ENCODE assay signal across 8 cellular contexts in the genomic region with DNA sequence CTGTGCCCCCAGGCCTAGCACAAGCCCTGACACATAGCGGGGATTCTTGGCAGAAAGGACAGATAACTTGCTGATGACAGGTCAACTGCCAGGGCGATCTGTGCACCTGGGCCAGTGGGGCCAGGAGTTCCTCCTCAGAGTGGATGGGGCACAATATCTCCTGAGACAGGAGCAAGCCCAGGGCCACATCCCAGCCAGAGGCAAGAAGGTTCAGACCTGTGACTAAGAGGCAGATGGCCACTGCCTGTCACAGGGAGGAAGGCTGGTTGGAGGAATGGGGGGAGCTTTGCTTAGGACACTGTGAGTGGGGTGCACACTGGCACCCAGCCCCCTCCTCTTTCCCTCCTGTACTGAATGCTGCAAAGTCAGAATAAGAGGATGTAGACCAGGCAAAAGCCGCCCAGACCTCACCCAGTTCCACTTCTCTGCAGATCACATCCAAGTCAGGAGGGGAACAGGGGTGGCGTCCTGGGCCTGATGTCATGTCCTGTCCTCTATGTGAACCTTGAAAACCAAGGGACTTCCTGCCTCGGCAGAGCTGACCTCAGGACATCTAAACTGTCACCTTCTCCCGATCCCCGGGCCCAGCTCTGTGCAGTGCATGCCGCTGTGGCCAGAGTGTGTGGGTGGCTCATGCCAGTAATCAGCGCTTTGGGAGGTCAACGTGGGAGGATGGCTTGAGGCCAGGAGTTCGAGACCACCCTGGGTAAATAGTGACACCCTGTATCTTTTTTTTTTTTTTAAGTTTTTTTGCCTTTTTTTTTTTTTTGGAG. TPM values are rescaled to one million over a fixed set of nuclear protein-coding genes. Genes with fewer than 3 reads are reported as not detected.
A peak's percentile ranks its signal among the peaks of the same experiment; 100 is the strongest.
DNase-seq lines count a peak whose midpoint lies in the region; ATAC-seq and TF ChIP-seq lines count a peak whose summit lies in the region.

No MANE protein-coding gene starts in this region.

- H3K4me3 Mint-ChIP-seq in brain, result peak overlapping the region; percentile 79 to 87 (median 81)

- DNase-seq in AG10803 (ENCODE audit: low read depth) (peak; percentile 12), left lung (peak; percentile 86 to 87), occipital lobe (lab: John Stamatoyannopoulos, UW) (no peak)
- peak; percentile 8 to 27 for DNase-seq in stimulated activated CD8-positive, alpha-beta memory T cell treated with anti-CD3 and anti-CD28 coated beads, Interleukin-4, amount 100 ng/mL, for 1 hour (ENCODE audit: low read depth in 2 of 2, low spot score in 1 of 2)

- no peaks in the 10 kb centered on the region for H3K27me3 Mint-ChIP-seq in brain

- intact Hi-C loops in left lung (cut with DNase I), result no loop called here

- H3K4me3 ChIP-seq in AG10803 (ENCODE audit: low read length) (peak overlapping the region; percentile 70), left lung (peak overlapping the region; percentile 89 to 99)

- peaks cover 22% of the 10 kb centered on the region for H3K36me3 Mint-ChIP-seq in brain

- H3K27me3 ChIP-seq in left lung, result no peaks in the 10 kb centered on the region

- peaks cover 11 to 23% of the 10 kb centered on the region in 2 donors for H3K4me1 ChIP-seq in left lung

- ATAC-seq in GM19035 (IDR thresholded peaks at IDR 0.05; ENCODE audit: unreplicated experiment), result peak; percentile 71
- peak; percentile 71 for ATAC-seq in HG03196 (IDR thresholded peaks at IDR 0.05; ENCODE audit: unreplicated experiment)
- ATAC-seq in SK-N-SH treated with all-trans-retinoic acid at 6 μM for 48 hours, result peak; percentile 4
- ATAC-seq in left lung, result peak; percentile 55

- no peak for TF ChIP-seq CTCF in AG10803 (conservative IDR thresholded peaks at IDR 0.05; ENCODE audit: low read length)
- TF ChIP-seq CTCF in brain (conservative IDR thresholded peaks at IDR 0.05), result no peak
- no peak for TF ChIP-seq CTCF in left lung (IDR thresholded peaks at IDR 0.05)

- peaks cover 21% of the 10 kb centered on the region for H3K4me1 Mint-ChIP-seq in brain

- H3K27ac Mint-ChIP-seq in brain, result peak overlapping the region in 2 of 5 experiments; percentile 38 to 46

- no peaks in the 10 kb centered on the region for H3K9me3 Mint-ChIP-seq in brain

- H3K27ac ChIP-seq in left lung, result peak overlapping the region; percentile 77 to 87

- H3K36me3 ChIP-seq in left lung, result peaks cover 0 to 44% of the 10 kb centered on the region in 2 donors

- H3K9me3 ChIP-seq in left lung, result no peaks in the 10 kb centered on the region

TF ChIP-seq in SK-N-SH treated with all-trans-retinoic acid at 6 μM for 48 hours, 23 proteins besides CTCF, POLR2A, EP300 and RAD21:
- TF ChIP-seq, protein P1, sequence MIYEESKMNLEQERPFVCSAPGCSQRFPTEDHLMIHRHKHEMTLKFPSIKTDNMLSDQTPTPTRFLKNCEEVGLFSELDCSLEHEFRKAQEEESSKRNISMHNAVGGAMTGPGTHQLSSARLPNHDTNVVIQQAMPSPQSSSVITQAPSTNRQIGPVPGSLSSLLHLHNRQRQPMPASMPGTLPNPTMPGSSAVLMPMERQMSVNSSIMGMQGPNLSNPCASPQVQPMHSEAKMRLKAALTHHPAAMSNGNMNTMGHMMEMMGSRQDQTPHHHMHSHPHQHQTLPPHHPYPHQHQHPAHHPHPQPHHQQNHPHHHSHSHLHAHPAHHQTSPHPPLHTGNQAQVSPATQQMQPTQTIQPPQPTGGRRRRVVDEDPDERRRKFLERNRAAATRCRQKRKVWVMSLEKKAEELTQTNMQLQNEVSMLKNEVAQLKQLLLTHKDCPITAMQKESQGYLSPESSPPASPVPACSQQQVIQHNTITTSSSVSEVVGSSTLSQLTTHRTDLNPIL (CRISPR knock-in tag; IDR thresholded peaks at IDR 0.05; ENCODE audit: low read depth), result 0 out of 2 replicates have a peak, but pooled peaks have one; percentile 7
- TF ChIP-seq ISL1 (CRISPR knock-in tag; IDR thresholded peaks at IDR 0.05) (no peak), TSHZ2 (CRISPR knock-in tag; IDR thresholded peaks at IDR 0.05) (no peak), RARB (CRISPR knock-in tag; IDR thresholded peaks at IDR 0.05) (no peak)

RNA-seq across cellular contexts. Expression of gene GUSB, which starts 1.3 kb away (rescaled TPM):
- polyA plus RNA-seq in brain (ENCODE audit: insufficient read depth, low read depth, low replicate concordance), result 74.2 TPM
- total RNA-seq in left lung (10 to 100 TPM; 54.7 to 71.5 TPM), occipital lobe (21.2 TPM)

Comparison
In these comparisons a context has a peak if more than half of its experiments do, and no peak if none do; other contexts are left out.
1. ATAC-seq: peak in every context shown above with its lines; median percentile 71 in GM19035; 71 in HG03196; 55 in left lung; 4 in SK-N-SH treated with all-trans-retinoic acid at 6 μM for 48 hours.